ENCODE assay signal across 17 cellular contexts in the genomic region with DNA sequence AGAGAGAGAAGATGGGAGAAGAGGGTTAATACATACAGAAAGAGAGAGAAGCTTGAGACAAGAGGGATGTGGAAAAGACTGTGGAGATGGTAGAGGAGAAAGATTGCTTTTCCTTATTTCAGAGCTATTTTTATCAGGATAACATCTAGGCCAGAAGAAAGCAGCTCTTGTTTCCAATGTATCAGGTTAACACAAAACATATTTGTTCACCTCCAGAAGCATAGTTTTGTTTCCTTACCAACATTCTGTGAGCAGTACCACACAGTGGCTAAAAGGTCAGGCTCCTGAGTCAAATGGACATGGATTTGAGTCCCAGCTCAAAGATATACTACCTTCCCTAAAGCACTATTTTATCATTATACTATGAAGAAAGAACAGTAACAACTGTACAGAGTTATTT.
DNase-seq lines count a peak whose midpoint lies in the region; ATAC-seq, FAIRE-seq and TF ChIP-seq lines count a peak whose summit lies in the region.
"Had no signal": no experiment of that assay in that cellular context is flagged by ENCODE, and none has a peak within 500 bp of the region (broad histone marks: within the 10 kb centered on the region; RNA-seq: fewer than 3 reads in every experiment).

No MANE protein-coding gene starts in this region.

- no peak overlapping the region for H3K9ac ChIP-seq in mesendoderm (ENCODE audit: low read length)

- H3K27ac ChIP-seq in left ventricle myocardium inferior (replicated peaks) (peak overlapping the region; percentile 40), thyroid gland (peak overlapping the region; percentile 49 to 84 (median 75)), mesendoderm (ENCODE audit: low read depth, low read length) (no peak overlapping the region)

- H3K27me3 ChIP-seq in left ventricle myocardium inferior (ENCODE audit: low read depth) (no peaks in the 10 kb centered on the region), bronchial epithelial cell (ENCODE audit: control insufficient read depth, insufficient read depth, low read length) (peaks cover 2% of the 10 kb centered on the region), thyroid gland (no peaks in the 10 kb centered on the region), mesendoderm (ENCODE audit: insufficient read depth, low read length, poor library complexity) (no peaks in the 10 kb centered on the region)

- H3K4me2 ChIP-seq in mesendoderm (ENCODE audit: low read length), result no peak overlapping the region
- H3K4me2 ChIP-seq: GM23338 had no signal

- TF ChIP-seq POLR2A in thyroid gland (IDR thresholded peaks at IDR 0.05), result no peak

- H3K18ac ChIP-seq in mesendoderm (ENCODE audit: low read length), result no peak overlapping the region

- H2BK15ac ChIP-seq in mesendoderm (replicated peaks; ENCODE audit: low read depth), result no peak overlapping the region

- no peaks in the 10 kb centered on the region for H3K36me3 ChIP-seq in left ventricle myocardium inferior
- no peaks in the 10 kb centered on the region for H3K36me3 ChIP-seq in bronchial epithelial cell (ENCODE audit: control insufficient read depth, insufficient read depth, low read length)
- H3K36me3 ChIP-seq in thyroid gland, result no peaks in the 10 kb centered on the region
- H3K36me3 ChIP-seq in mesendoderm (ENCODE audit: control insufficient read depth, insufficient read depth, low read length), result no peaks in the 10 kb centered on the region

- FAIRE-seq in bronchial epithelial cell (lab: Jason Lieb, UNC), result peak; percentile 66
- FAIRE-seq in GM19239 (lab: Jason Lieb, UNC), result no peak
- FAIRE-seq: GM12891 had no signal

- H3K4me3 ChIP-seq in left ventricle myocardium inferior, result no peak overlapping the region
- no peak overlapping the region for H3K4me3 ChIP-seq in bronchial epithelial cell (ENCODE audit: low read depth, low read length)
- H3K4me3 ChIP-seq in thyroid gland (replicated peaks in 1 of 3), result no peak overlapping the region
- no peak overlapping the region for H3K4me3 ChIP-seq in mesendoderm (ENCODE audit: low read length)
- H3K4me3 ChIP-seq: GM23338 had no signal

- no peak overlapping the region for H4K5ac ChIP-seq in mesendoderm (ENCODE audit: low read length)

- no peak overlapping the region for H2BK5ac ChIP-seq in mesendoderm (ENCODE audit: low read length)

- H2BK120ac ChIP-seq in mesendoderm (ENCODE audit: low read depth, low read length), result no peak overlapping the region

- H3K4me1 ChIP-seq in left ventricle myocardium inferior (peaks cover 15% of the 10 kb centered on the region), thyroid gland (peaks cover 23 to 47% of the 10 kb centered on the region in 2 donors), mesendoderm (ENCODE audit: control insufficient read depth, low read depth, low read length) (no peaks in the 10 kb centered on the region)
- H3K4me1 ChIP-seq: Caco-2 had no signal

- H4K8ac ChIP-seq in mesendoderm (ENCODE audit: low read depth, low read length), result no peak overlapping the region

- H3K56ac ChIP-seq in mesendoderm (ENCODE audit: low read length), result no peak overlapping the region

- TF ChIP-seq CTCF in left ventricle myocardium inferior (IDR thresholded peaks at IDR 0.05; ENCODE audit: borderline replicate concordance) (no peak), bronchial epithelial cell (IDR thresholded peaks at IDR 0.05; ENCODE audit: insufficient read depth, low read length, severe bottlenecking) (no peak), thyroid gland (IDR thresholded peaks at IDR 0.05) (no peak)

- no peaks in the 10 kb centered on the region for H3K79me1 ChIP-seq in mesendoderm (ENCODE audit: low read length)

- H3K23ac ChIP-seq in mesendoderm (ENCODE audit: low read length), result no peak overlapping the region

- DNase-seq in left ventricle myocardium inferior, result no peak
- DNase-seq in Right ventricle myocardium superior, result no peak
- DNase-seq in DMS53 treated with DMSO at 0.1 percent for 48 hours (lab: John Stamatoyannopoulos, UW; ENCODE audit: unreplicated experiment), result peak; percentile 33
- no peak for DNase-seq in bronchial epithelial cell (ENCODE audit: low read depth)
- no peak for DNase-seq in thyroid gland
- no peak for DNase-seq in mesendoderm
- no peak for DNase-seq in GM19239 (ENCODE audit: insufficient read length, low spot score)
- DNase-seq: C1 segment of cervical spinal cord; Caco-2; CD4-positive, alpha-beta memory T cell; DMS153; GF-D8; H9 had no signal

- no peak for ATAC-seq in Right ventricle myocardium superior (ENCODE audit: poor library complexity)
- no peak for ATAC-seq in GM21528 (IDR thresholded peaks at IDR 0.05; ENCODE audit: low FRiP score, unreplicated experiment)
- ATAC-seq: GM23338, HCT116 had no signal

- intact Hi-C loops in left ventricle myocardium inferior (cut with micrococcal nuclease), result no loop called here
- intact Hi-C loops in Right ventricle myocardium superior (cut with DNase I), result no loop called here
- intact Hi-C loops in thyroid gland (cut with DNase I), result no loop called here

- no peak overlapping the region for H2AK5ac ChIP-seq in mesendoderm (ENCODE audit: low read length)

- no peaks in the 10 kb centered on the region for H3K9me3 ChIP-seq in left ventricle myocardium inferior (replicated peaks)
- no peaks in the 10 kb centered on the region for H3K9me3 ChIP-seq in thyroid gland
- H3K9me3 ChIP-seq: Caco-2 had no signal

- no peaks in the 10 kb centered on the region for H3K79me2 ChIP-seq in mesendoderm (ENCODE audit: control insufficient read depth, insufficient read depth, low read length)

- no peak overlapping the region for H3K4ac ChIP-seq in mesendoderm (ENCODE audit: low read depth, low read length)
